ENCODE assay signal across 9 cellular contexts in genomic region chr2:42961385-42961800, GRCh38.
A peak's percentile ranks its signal among the peaks of the same experiment; 100 is the strongest.
DNase-seq lines count a peak whose midpoint lies in the region; ATAC-seq, FAIRE-seq and TF ChIP-seq lines count a peak whose summit lies in the region.
"Had no signal": no experiment of that assay in that cellular context is flagged by ENCODE, and none has a peak within 500 bp of the region (broad histone marks: within the 10 kb centered on the region; RNA-seq: fewer than 3 reads in every experiment).

No MANE protein-coding gene starts in this region.

- in situ Hi-C loops in gastrocnemius medialis (cut with MboI; ENCODE audit: low sequenced_read_pairs in 4 of 4) = no loop called here

- no peaks in the 10 kb centered on the region for H3K36me3 ChIP-seq in adrenal gland (replicated peaks in 1 of 2)
- H3K36me3 ChIP-seq in kidney (ENCODE audit: control insufficient read depth in 1 of 2, insufficient read depth in 2 of 2, low read length in 2 of 2) = no peaks in the 10 kb centered on the region
- H3K36me3 ChIP-seq in gastrocnemius medialis = no peaks in the 10 kb centered on the region

- no peaks in the 10 kb centered on the region for H3K9me3 ChIP-seq in adrenal gland (replicated peaks in 1 of 3)
- H3K9me3 ChIP-seq in kidney (ENCODE audit: control insufficient read depth in 1 of 2, low read length in 2 of 2) = no peaks in the 10 kb centered on the region
- no peaks in the 10 kb centered on the region for H3K9me3 ChIP-seq in gastrocnemius medialis

- WGBS in adrenal gland, 4 donors = 35 to 48% (median 41%) methylated on average over 14 of the region's 14 CpGs

- H3K27ac ChIP-seq in HL-60 (replicated peaks) (peak overlapping the region; percentile 77), adrenal gland (peak overlapping the region in 3 of 5 donors; percentile 22 to 82 (median 74)), kidney (ENCODE audit: low read depth in 2 of 2, low read length in 2 of 2) (peak overlapping the region; percentile 9 to 64), gastrocnemius medialis (peak overlapping the region; percentile 65 to 81 (median 70))

- peaks cover 3 to 21% of the 10 kb centered on the region in 2 donors for H3K4me1 ChIP-seq in adrenal gland (replicated peaks in 1 of 2)
- peaks cover 25 to 48% of the 10 kb centered on the region in 2 donors for H3K4me1 ChIP-seq in kidney (ENCODE audit: control insufficient read depth in 1 of 2, insufficient read depth in 1 of 2, low read depth in 1 of 2, low read length in 2 of 2)
- peaks cover 51 to 57% of the 10 kb centered on the region in 2 donors for H3K4me1 ChIP-seq in gastrocnemius medialis

- no peak overlapping the region for H3K4me3 ChIP-seq in HL-60 (replicated peaks; ENCODE audit: insufficient read depth, low read length)
- H3K4me3 ChIP-seq in adrenal gland = no peak overlapping the region
- H3K4me3 ChIP-seq in kidney (ENCODE audit: low read length in 2 of 2) = no peak overlapping the region
- H3K4me3 ChIP-seq in gastrocnemius medialis = no peak overlapping the region

- ATAC-seq in gastrocnemius medialis = peak; percentile 9 to 42
- ATAC-seq in SK-N-SH treated with all-trans-retinoic acid at 6 μM for 48 hours = no peak
- ATAC-seq in HG03175 (IDR thresholded peaks at IDR 0.05; ENCODE audit: unreplicated experiment) = no peak
- ATAC-seq in GM21723 (IDR thresholded peaks at IDR 0.05; ENCODE audit: unreplicated experiment) = no peak

- intact Hi-C loops in adrenal gland (cut with DNase I) = no loop called here
- intact Hi-C loops in kidney (cut with DNase I) = no loop called here
- intact Hi-C loops in gastrocnemius medialis (cut with DNase I; ENCODE audit: low total_unique reads) = no loop called here

- H3K9ac ChIP-seq in kidney (ENCODE audit: low read length in 2 of 2) = peak overlapping the region in 1 of 2 donors; percentile 19

- DNase-seq in HL-60 (ENCODE audit: low read depth in 1 of 2, low spot score in 1 of 2) (peak; percentile 79 to 82), adrenal gland (peak in 6 of 7 donors; percentile 33 to 81 (median 49)), kidney (peak; percentile 86), gastrocnemius medialis (peak; percentile 63 to 82), NCI-H748 (lab: John Stamatoyannopoulos, UW; ENCODE audit: unreplicated experiment) (no peak)
- DNase-seq: activated CD8-positive, alpha-beta memory T cell treated with anti-CD3 and anti-CD28 coated beads, Interleukin-2, amount 50 U/mL, for 48 hours had no signal

- no peak for TF ChIP-seq CTCF in HL-60 (IDR thresholded peaks at IDR 0.05; ENCODE audit: insufficient read depth, low read length)
- TF ChIP-seq CTCF in adrenal gland (IDR thresholded peaks at IDR 0.05) = no peak
- TF ChIP-seq CTCF in kidney (IDR thresholded peaks at IDR 0.05; ENCODE audit: borderline replicate concordance, extremely low read depth, insufficient read depth) = no peak
- TF ChIP-seq CTCF in gastrocnemius medialis (IDR thresholded peaks at IDR 0.05 in 4 of 5, conservative IDR thresholded peaks at IDR 0.05 in 1 of 5) = no peak

- no peak for FAIRE-seq in kidney (lab: Jason Lieb, UNC)

- TF ChIP-seq POLR2A in adrenal gland (IDR thresholded peaks at IDR 0.05) (no peak), gastrocnemius medialis (IDR thresholded peaks at IDR 0.05) (no peak)

- H3K27me3 ChIP-seq in HL-60 (ENCODE audit: insufficient read depth, poor library complexity, severe bottlenecking) = no peaks in the 10 kb centered on the region
- H3K27me3 ChIP-seq in adrenal gland = no peaks in the 10 kb centered on the region
- no peaks in the 10 kb centered on the region for H3K27me3 ChIP-seq in gastrocnemius medialis

TF ChIP-seq in SK-N-SH treated with all-trans-retinoic acid at 6 μM for 48 hours, 23 proteins besides CTCF, POLR2A, EP300 and RAD21:
- TF ChIP-seq SNAI2 (CRISPR knock-in tag; IDR thresholded peaks at IDR 0.05) (no peak), TCF4 (CRISPR knock-in tag; IDR thresholded peaks at IDR 0.05; ENCODE audit: borderline replicate concordance) (no peak), ZNF70 (CRISPR knock-in tag; IDR thresholded peaks at IDR 0.05) (no peak), BACH2 (CRISPR knock-in tag; IDR thresholded peaks at IDR 0.05; ENCODE audit: borderline replicate concordance) (no peak), ZFP30 (CRISPR knock-in tag; IDR thresholded peaks at IDR 0.05) (no peak), TOX (CRISPR knock-in tag; IDR thresholded peaks at IDR 0.05; ENCODE audit: borderline replicate concordance) (no peak), ZFP3 (CRISPR knock-in tag; IDR thresholded peaks at IDR 0.05) (no peak), CSDC2 (CRISPR knock-in tag; IDR thresholded peaks at IDR 0.05) (no peak), RARB (CRISPR knock-in tag; IDR thresholded peaks at IDR 0.05) (no peak)

Comparison
In these comparisons a context has a peak if more than half of its experiments do, and no peak if none do; other contexts are left out.
1. ATAC-seq: peak in gastrocnemius medialis (2 of 2); none in SK-N-SH treated with all-trans-retinoic acid at 6 μM for 48 hours (single experiment), HG03175 (single experiment) and GM21723 (single experiment).
2. Peak in every context shown above with its lines, with median percentiles within 50 percentile points of each other: H3K27ac ChIP-seq.